9 cellular contexts compared by ENCODE assay signal in genomic region chr10:100731603-100732596, GRCh38. TPM values are rescaled to one million over a fixed set of nuclear protein-coding genes. Genes with fewer than 3 reads are reported as not detected.
DNase-seq lines count a peak whose midpoint lies in the region; TF ChIP-seq lines count a peak whose summit lies in the region.
"Had no signal": no experiment of that assay in that cellular context is flagged by ENCODE, and none has a peak within 500 bp of the region (broad histone marks: within the 10 kb centered on the region; RNA-seq: fewer than 3 reads in every experiment).

No MANE protein-coding gene starts in this region.

- peaks cover 29% of the 10 kb centered on the region for H3F3A ChIP-seq in neural progenitor cell (ENCODE audit: low read depth)

- peaks cover 35% of the 10 kb centered on the region for H3K4me1 Mint-ChIP-seq in HFFc6 (ENCODE audit: low read depth)
- peaks cover 38% of the 10 kb centered on the region for H3K4me1 Mint-ChIP-seq in chondrocyte (ENCODE audit: low read depth)
- peaks cover 33% of the 10 kb centered on the region for H3K4me1 Mint-ChIP-seq in neural progenitor cell

- H3K79me2 ChIP-seq in neural progenitor cell (ENCODE audit: low read depth): no peaks in the 10 kb centered on the region

- in situ Hi-C loops in Caki2 (cut with HindIII; ENCODE audit: low pct_unique_long_range_greater_than_20kb, low sequenced_read_pairs): no loop called here

- H3K36me3 ChIP-seq in neural progenitor cell: no peaks in the 10 kb centered on the region
- H3K36me3 ChIP-seq in effector memory CD4-positive, alpha-beta T cell (ENCODE audit: control insufficient read depth, insufficient read depth, low read length): no peaks in the 10 kb centered on the region
- H3K36me3 ChIP-seq: stomach had no signal

- peaks cover 18% of the 10 kb centered on the region for H3K4me1 ChIP-seq in neural progenitor cell
- peaks cover 23% of the 10 kb centered on the region for H3K4me1 ChIP-seq in effector memory CD4-positive, alpha-beta T cell (ENCODE audit: control insufficient read depth, insufficient read depth, low read length, poor library complexity, severe bottlenecking)

- peaks cover 62% of the 10 kb centered on the region for H3K27me3 Mint-ChIP-seq in HFFc6 (ENCODE audit: insufficient read depth)
- H3K27me3 Mint-ChIP-seq in chondrocyte (ENCODE audit: low read depth): peaks cover 80% of the 10 kb centered on the region
- H3K27me3 Mint-ChIP-seq in neural progenitor cell (ENCODE audit: insufficient read depth, low read depth): peaks cover 93% of the 10 kb centered on the region

- H3K9me3 Mint-ChIP-seq in HFFc6: no peaks in the 10 kb centered on the region
- no peaks in the 10 kb centered on the region for H3K9me3 Mint-ChIP-seq in chondrocyte (ENCODE audit: low read depth)
- peaks cover 4% of the 10 kb centered on the region for H3K9me3 Mint-ChIP-seq in neural progenitor cell

- H3K4me3 Mint-ChIP-seq in HFFc6 (peak overlapping the region; percentile 83; the same call in 1 of the 2 replicates), chondrocyte (ENCODE audit: unreplicated experiment) (peak overlapping the region; percentile 17), neural progenitor cell (peak overlapping the region; percentile 48)

- H3K36me3 Mint-ChIP-seq in HFFc6 (ENCODE audit: low read depth) (no peaks in the 10 kb centered on the region), chondrocyte (ENCODE audit: low read depth) (peaks cover 2% of the 10 kb centered on the region), neural progenitor cell (no peaks in the 10 kb centered on the region)

- H3K9me3 ChIP-seq in neural progenitor cell (ENCODE audit: low read depth): no peaks in the 10 kb centered on the region
- H3K9me3 ChIP-seq in effector memory CD4-positive, alpha-beta T cell (ENCODE audit: control insufficient read depth, low read length): no peaks in the 10 kb centered on the region
- H3K9me3 ChIP-seq: stomach had no signal

- TF ChIP-seq CTCF in HFFc6 (IDR thresholded peaks at IDR 0.05): no peak
- TF ChIP-seq CTCF in chondrocyte (IDR thresholded peaks at IDR 0.05): no peak
- TF ChIP-seq CTCF in neural progenitor cell (IDR thresholded peaks at IDR 0.05): no peak

- no peak overlapping the region for H2AFZ ChIP-seq in neural progenitor cell (replicated peaks)

- H4K20me1 ChIP-seq in neural progenitor cell (ENCODE audit: low read depth): peaks cover 97% of the 10 kb centered on the region

- H3K27me3 ChIP-seq in neural progenitor cell: peaks cover 100% of the 10 kb centered on the region
- peaks cover 56% of the 10 kb centered on the region for H3K27me3 ChIP-seq in effector memory CD4-positive, alpha-beta T cell (replicated peaks; ENCODE audit: control insufficient read depth, insufficient read depth, low read length, poor library complexity, severe bottlenecking)

- H3K9ac ChIP-seq in neural progenitor cell: no peak overlapping the region

- H3K4me2 ChIP-seq in neural progenitor cell: no peak overlapping the region

- H3K4me3 ChIP-seq in neural progenitor cell: no peak overlapping the region
- H3K4me3 ChIP-seq in effector memory CD4-positive, alpha-beta T cell (ENCODE audit: insufficient read depth, low read depth, low read length, poor library complexity, severe bottlenecking): no peak overlapping the region

- H3K27ac ChIP-seq in neural progenitor cell: no peak overlapping the region
- H3K27ac ChIP-seq in effector memory CD4-positive, alpha-beta T cell (ENCODE audit: insufficient read depth, low read length, poor library complexity, severe bottlenecking): no peak overlapping the region
- H3K27ac ChIP-seq: stomach had no signal

- peak; percentile 66 for DNase-seq in Caki2 (ENCODE audit: low read depth)
- DNase-seq in HFFc6: no peak
- DNase-seq in chondrocyte (ENCODE audit: low spot score): no peak
- DNase-seq in neural progenitor cell (ENCODE audit: low spot score): no peak
- DNase-seq in effector memory CD4-positive, alpha-beta T cell: no peak
- DNase-seq in NAMALWA (ENCODE audit: low spot score): no peak
- DNase-seq in SKM-1 (lab: John Stamatoyannopoulos, UW; ENCODE audit: unreplicated experiment): no peak
- DNase-seq: nucleus accumbens had no signal

- H3K27ac Mint-ChIP-seq in HFFc6 (no peak overlapping the region), chondrocyte (ENCODE audit: unreplicated experiment) (peak overlapping the region; percentile 6), neural progenitor cell (no peak overlapping the region)

RNA-seq across cellular contexts. Expression of gene PAX2, which starts 13.5 kb away (rescaled TPM):
- total RNA-seq in Caki2 (2014; rRNA removed; shearing (Covaris generic); ENCODE audit: low replicate concordance): not detected in 2 replicates
- not detected for total RNA-seq in HFFc6 (2021; fragmentation: NEBNext Ultra II Directional; extraction: Animal tissue kit (Norgen Biotek cat#: 25700))
- total RNA-seq in chondrocyte: 0.62 to 0.87 TPM in 2 of 3 replicates, not detected in the other
- total RNA-seq in neural progenitor cell (ENCODE audit: low replicate concordance): 0.06 and 0.34 TPM in 2 replicates
- total RNA-seq: stomach had no signal

Comparison
In these comparisons a context has a peak if more than half of its experiments do, and no peak if none do; other contexts are left out.
1. H3K4me3 Mint-ChIP-seq: peak in every context shown above with its lines; median percentile 83 in HFFc6; 48 in neural progenitor cell; 17 in chondrocyte.